ENCODE assay signal across 9 cellular contexts in the genomic region with DNA sequence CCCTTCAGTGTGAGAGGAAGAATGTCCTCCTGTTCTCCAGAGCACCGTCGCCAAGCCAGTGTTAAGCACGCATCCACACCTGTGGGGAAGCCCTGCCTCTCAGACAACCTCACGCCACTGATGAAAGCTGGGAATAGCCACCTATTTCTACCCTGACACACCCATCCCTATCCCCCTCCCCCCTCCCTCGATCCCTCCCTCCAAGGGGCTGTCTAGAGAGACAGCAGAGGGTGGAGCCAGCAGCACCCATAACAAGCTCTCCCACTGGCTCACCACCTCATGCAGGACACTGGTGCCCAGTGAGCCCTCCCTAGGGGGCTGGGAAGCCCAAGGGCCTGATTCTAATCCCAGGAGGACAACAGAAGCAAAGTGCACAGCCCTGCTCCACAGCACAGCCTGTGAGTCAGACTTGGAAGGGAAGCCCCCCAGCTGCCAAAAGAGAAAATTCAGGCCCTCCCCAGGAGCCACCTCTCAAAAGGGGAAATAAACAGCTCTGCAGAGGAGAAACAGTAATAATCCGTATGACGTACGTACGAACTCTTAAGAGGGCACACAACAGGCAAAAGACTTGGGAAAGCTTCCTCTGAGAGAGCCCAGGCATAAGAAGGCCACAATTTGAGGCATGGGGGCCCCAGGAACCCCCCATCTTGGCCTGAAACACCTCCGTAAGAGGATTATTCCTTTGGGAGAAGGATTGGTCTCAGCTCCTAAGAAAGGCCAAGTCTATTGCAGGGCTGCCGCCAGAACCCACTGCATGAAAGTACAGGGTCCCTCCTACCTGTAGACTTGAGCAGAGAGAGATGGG. TPM values are rescaled to one million over a fixed set of nuclear protein-coding genes. Genes with fewer than 3 reads are reported as not detected.
DNase-seq lines count a peak whose midpoint lies in the region; ATAC-seq and TF ChIP-seq lines count a peak whose summit lies in the region.
"Had no signal": no experiment of that assay in that cellular context is flagged by ENCODE, and none has a peak within 500 bp of the region (broad histone marks: within the 10 kb centered on the region; RNA-seq: fewer than 3 reads in every experiment).

No MANE protein-coding gene starts in this region.

- TF ChIP-seq CTCF in breast epithelium (IDR thresholded peaks at IDR 0.05), result no peak
- no peak for TF ChIP-seq CTCF in mammary epithelial cell (conservative IDR thresholded peaks at IDR 0.05 in 1 of 2, IDR thresholded peaks at IDR 0.05 in 1 of 2; ENCODE audit: extremely low read depth in 1 of 2, insufficient read depth in 1 of 2, low read depth in 1 of 2, low read length in 2 of 2)
- TF ChIP-seq CTCF in left lung (IDR thresholded peaks at IDR 0.05), result no peak
- no peak for TF ChIP-seq CTCF in foreskin keratinocyte (conservative IDR thresholded peaks at IDR 0.05)
- TF ChIP-seq CTCF in GM13976 (IDR thresholded peaks at IDR 0.05; ENCODE audit: borderline replicate concordance, control extremely low read depth, extremely low read depth, insufficient read depth, missing control alignments), result no peak

- no TSS peak for BruUV-seq in mammary epithelial cell (replicated peaks; lab: Mats Ljungman, UMichigan)

- dilution Hi-C loops in mammary epithelial cell (cut with HindIII; ENCODE audit: low sequenced_read_pairs), result no loop called here

- WGBS in mammary epithelial cell (ENCODE audit: low coverage, missing lambda C conversion rate), result 91% methylated on average over 7 of the region's 11 CpGs
- WGBS in urinary bladder, result 63% methylated on average over 11 of the region's 11 CpGs

- H3K9ac ChIP-seq in mammary epithelial cell (ENCODE audit: insufficient read depth, low read length), result no peak overlapping the region

- DNase-seq in breast epithelium (ENCODE audit: low spot score in 2 of 2) (no peak), mammary epithelial cell (no peak), left lung (peak in 1 of 2 donors; percentile 83), foreskin keratinocyte (no peak), GM13976 (ENCODE audit: low spot score) (no peak)
- no peak for DNase-seq in stimulated activated naive CD4-positive, alpha-beta T cell treated with Interleukin-2 at 50 U/mL for 16 hours (lab: John Stamatoyannopoulos, UW)

- H3K27me3 ChIP-seq in breast epithelium (no peaks in the 10 kb centered on the region), mammary epithelial cell (ENCODE audit: insufficient read depth, low read length) (no peaks in the 10 kb centered on the region), left lung (no peaks in the 10 kb centered on the region), foreskin keratinocyte (no peaks in the 10 kb centered on the region)

- H3K9me3 ChIP-seq in breast epithelium (no peaks in the 10 kb centered on the region), mammary epithelial cell (replicated peaks; ENCODE audit: insufficient read depth, low read length) (no peaks in the 10 kb centered on the region), left lung (no peaks in the 10 kb centered on the region)

- H4K20me1 ChIP-seq in mammary epithelial cell (ENCODE audit: insufficient read depth, low read length), result no peaks in the 10 kb centered on the region

- H3K36me3 ChIP-seq in breast epithelium (no peaks in the 10 kb centered on the region), mammary epithelial cell (ENCODE audit: insufficient read depth, low read length) (no peaks in the 10 kb centered on the region), left lung (no peaks in the 10 kb centered on the region), urinary bladder (ENCODE audit: insufficient read depth) (no peaks in the 10 kb centered on the region)

- no peak; the same call in 2 of the 3 replicates for ATAC-seq in SK-N-SH treated with all-trans-retinoic acid at 6 μM for 48 hours
- ATAC-seq in left lung, result peak; percentile 81
- no peak for ATAC-seq in foreskin keratinocyte

- H2AFZ ChIP-seq in mammary epithelial cell (ENCODE audit: low read depth, low read length), result no peak overlapping the region

- no peak overlapping the region for H3K4me2 ChIP-seq in mammary epithelial cell (ENCODE audit: insufficient read depth, low read depth, low read length)

- peaks cover 83% of the 10 kb centered on the region for H3K79me2 ChIP-seq in mammary epithelial cell (ENCODE audit: insufficient read depth, low read length)

- CTCF ChIA-PET in mammary epithelial cell (lab: Charles Lee; ENCODE audit: low non-redundant PET), result no interaction called here

- H3K4me3 ChIP-seq in breast epithelium, result no peak overlapping the region
- H3K4me3 ChIP-seq in mammary epithelial cell (replicated peaks in 1 of 3; ENCODE audit: insufficient read depth in 1 of 3, low read depth in 2 of 3, low read length in 3 of 3), result no peak overlapping the region
- H3K4me3 ChIP-seq in left lung, result no peak overlapping the region
- H3K4me3 ChIP-seq in urinary bladder (ENCODE audit: low read depth, low read length), result no peak overlapping the region

- in situ Hi-C loops in mammary epithelial cell (cut with MboI; ENCODE audit: low sequenced_read_pairs in 2 of 2), result no loop called here
- in situ Hi-C loops in GM13976 (cut with MboI; ENCODE audit: low sequenced_read_pairs, unreplicated experiment), result no loop called here

- intact Hi-C loops in breast epithelium (cut with DNase I; ENCODE audit: low total_unique reads), result no loop called here
- intact Hi-C loops in mammary epithelial cell (cut with micrococcal nuclease), result no loop called here
- intact Hi-C loops in left lung (cut with DNase I), result no loop called here

- H3K27ac ChIP-seq in breast epithelium (peak overlapping the region; percentile 21 to 65), mammary epithelial cell (ENCODE audit: insufficient read depth, low read depth, low read length) (no peak overlapping the region), left lung (peak overlapping the region; percentile 76 to 86), urinary bladder (ENCODE audit: low read depth) (peak overlapping the region; percentile 55), foreskin keratinocyte (no peak overlapping the region)
- H3K27ac ChIP-seq: C4-2B had no signal

- TF ChIP-seq POLR2A in breast epithelium (IDR thresholded peaks at IDR 0.05), result no peak

- H3K4me1 ChIP-seq in breast epithelium, result no peaks in the 10 kb centered on the region
- H3K4me1 ChIP-seq in mammary epithelial cell (ENCODE audit: insufficient read depth, low read length), result peaks cover 33% of the 10 kb centered on the region
- H3K4me1 ChIP-seq in left lung, result peaks cover 33 to 62% of the 10 kb centered on the region in 2 donors
- no peaks in the 10 kb centered on the region for H3K4me1 ChIP-seq in urinary bladder (ENCODE audit: insufficient read depth)
- H3K4me1 ChIP-seq in foreskin keratinocyte, result peaks cover 25% of the 10 kb centered on the region

TF ChIP-seq in SK-N-SH treated with all-trans-retinoic acid at 6 μM for 48 hours, 23 proteins besides CTCF, POLR2A, EP300 and RAD21:
- TF ChIP-seq BACH2 (CRISPR knock-in tag; IDR thresholded peaks at IDR 0.05; ENCODE audit: borderline replicate concordance) (no peak), ZFP3 (CRISPR knock-in tag; IDR thresholded peaks at IDR 0.05) (no peak), PATZ1 (CRISPR knock-in tag; IDR thresholded peaks at IDR 0.05; ENCODE audit: borderline replicate concordance) (peak; percentile 71; the same call in 1 of the 2 replicates)

RNA-seq across cellular contexts. Expression of gene PITPNM2, which starts 7.7 kb away (rescaled TPM):
- total RNA-seq in breast epithelium, result 1 to 10 TPM; 2.3 to 7.5 (median 2.4) TPM
- total RNA-seq in mammary epithelial cell, result 10 to 100 TPM in 1 of 2 donors, 1 to 10 TPM in 1; 7.5 to 14.9 TPM
- 4.4 TPM for polyA plus RNA-seq in mammary epithelial cell
- polyA minus RNA-seq in mammary epithelial cell, result 6.4 TPM
- 10 to 100 TPM; 22.8 to 30.8 TPM for total RNA-seq in left lung
- 4.5 TPM for total RNA-seq in urinary bladder
- polyA plus RNA-seq in urinary bladder, result 19.1 TPM
- total RNA-seq in foreskin keratinocyte, result 3.1 and 3.8 TPM in 2 replicates
- 1.8 and 2.2 TPM in 2 replicates for polyA plus RNA-seq in foreskin keratinocyte

Comparison
In these comparisons a context has a peak if more than half of its experiments do, and no peak if none do; other contexts are left out.
1. H3K27ac ChIP-seq: peak in breast epithelium (2 of 2), left lung (2 of 2) and urinary bladder (single experiment); none in mammary epithelial cell (single experiment) and foreskin keratinocyte (single experiment).